ENCODE assay signal across 16 cellular contexts in genomic region chr20:22475662-22476061, GRCh38.
A peak's percentile ranks its signal among the peaks of the same experiment; 100 is the strongest.
DNase-seq lines count a peak whose midpoint lies in the region; ATAC-seq lines count a peak whose summit lies in the region.
"Had no signal": no experiment of that assay in that cellular context is flagged by ENCODE, and none has a peak within 500 bp of the region (broad histone marks: within the 10 kb centered on the region; RNA-seq: fewer than 3 reads in every experiment).

No MANE protein-coding gene starts in this region.

- no peaks in the 10 kb centered on the region for H3K27me3 ChIP-seq in effector memory CD4-positive, alpha-beta T cell (replicated peaks; ENCODE audit: control insufficient read depth, insufficient read depth, low read length, poor library complexity, severe bottlenecking)

- DNase-seq in OCI-M1 (lab: John Stamatoyannopoulos, UW) (peak; percentile 18), GDM1 (lab: John Stamatoyannopoulos, UW) (no peak)
- no peak for DNase-seq in effector memory CD4-positive, alpha-beta T cell
- DNase-seq: activated CD4-positive, alpha-beta T cell treated with anti-CD3 and anti-CD28 coated beads, Interleukin-2, amount 10 ng/mL, durations not matched to agents 7 days and 5 days; Calu3; foreskin melanocyte; left lung; NCI-H2081 treated with DMSO at 0.1 percent for 48 hours; NCI-H526; stimulated activated CD4-positive, alpha-beta T cell treated with anti-CD3 and anti-CD28 coated beads, Interleukin-2, amount 100 ng/mL, for 24 hours had no signal

- peak; percentile 60 for ATAC-seq in GM18861 (IDR thresholded peaks at IDR 0.05; ENCODE audit: unreplicated experiment)
- ATAC-seq in GM21390 (IDR thresholded peaks at IDR 0.05; ENCODE audit: unreplicated experiment): peak; percentile 100
- ATAC-seq in HG03025 (IDR thresholded peaks at IDR 0.05; ENCODE audit: low FRiP score, unreplicated experiment): peak; percentile 94
- no peak for ATAC-seq in HG02885 (IDR thresholded peaks at IDR 0.05; ENCODE audit: poor library complexity, unreplicated experiment)
- ATAC-seq: K562, left lung, sciatic nerve had no signal

- no peaks in the 10 kb centered on the region for H3K9me3 ChIP-seq in effector memory CD4-positive, alpha-beta T cell (ENCODE audit: control insufficient read depth, low read length)
- H3K9me3 ChIP-seq: left lung had no signal

- H3K4me1 ChIP-seq in effector memory CD4-positive, alpha-beta T cell (ENCODE audit: control insufficient read depth, insufficient read depth, low read length, poor library complexity, severe bottlenecking): no peaks in the 10 kb centered on the region
- H3K4me1 ChIP-seq: left lung had no signal

- H3K36me3 ChIP-seq in effector memory CD4-positive, alpha-beta T cell (ENCODE audit: control insufficient read depth, insufficient read depth, low read length): no peaks in the 10 kb centered on the region
- H3K36me3 ChIP-seq: left lung had no signal

- H3K4me3 ChIP-seq in effector memory CD4-positive, alpha-beta T cell (ENCODE audit: insufficient read depth, low read depth, low read length, poor library complexity, severe bottlenecking): no peak overlapping the region
- H3K4me3 ChIP-seq: K562, left lung had no signal

- H3K27ac ChIP-seq in effector memory CD4-positive, alpha-beta T cell (ENCODE audit: insufficient read depth, low read length, poor library complexity, severe bottlenecking): no peak overlapping the region
- H3K27ac ChIP-seq: left lung had no signal
